ENCODE assay signal across 21 cellular contexts in genomic region chr15:58252586-58253323, GRCh38.
A peak's percentile ranks its signal among the peaks of the same experiment; 100 is the strongest.
DNase-seq lines count a peak whose midpoint lies in the region; ATAC-seq, FAIRE-seq and TF ChIP-seq lines count a peak whose summit lies in the region.
"Had no signal": no experiment of that assay in that cellular context is flagged by ENCODE, and none has a peak within 500 bp of the region (broad histone marks: within the 10 kb centered on the region; RNA-seq: fewer than 3 reads in every experiment).

No MANE protein-coding gene starts in this region.

- ATAC-seq in SK-N-SH treated with all-trans-retinoic acid at 6 μM for 48 hours (no peak), K562 (no peak), mucosa of descending colon (no peak)
- ATAC-seq: A549 had no signal

- no peaks in the 10 kb centered on the region for H3K27me3 Mint-ChIP-seq in MCF 10A (ENCODE audit: insufficient read depth, unreplicated experiment)

- H3K4me1 Mint-ChIP-seq in MCF 10A (ENCODE audit: insufficient read depth, unreplicated experiment): peaks cover 10% of the 10 kb centered on the region

- H3K23ac ChIP-seq in mesendoderm (ENCODE audit: low read length): no peak overlapping the region

- no peak overlapping the region for H3K27ac Mint-ChIP-seq in MCF 10A (ENCODE audit: low read depth, unreplicated experiment)
- H3K27ac Mint-ChIP-seq: CD4-positive, alpha-beta memory T cell; HFFc6 had no signal

- no peak overlapping the region for H3K4ac ChIP-seq in mesendoderm (ENCODE audit: low read depth, low read length)

- WGBS in SK-N-SH (ENCODE audit: low lambda C conversion rate): 50% methylated on average over 7 of the region's 7 CpGs
- 15% methylated on average over 7 of the region's 7 CpGs for WGBS in K562 (ENCODE audit: insufficient coverage, low coverage, missing lambda C conversion rate)
- no CpG with 5 or more reads among the region's 7 CpGs for WGBS in mesendoderm (ENCODE audit: extremely low coverage, insufficient coverage, low lambda C conversion rate)

- no peak for TF ChIP-seq CTCF in SK-N-SH (IDR thresholded peaks at IDR 0.05)
- no peak for TF ChIP-seq CTCF in K562 (IDR thresholded peaks at IDR 0.05 in 2 of 3, conservative IDR thresholded peaks at IDR 0.05 in 1 of 3; ENCODE audit: insufficient read depth in 2 of 3, low read depth in 1 of 3, low read length in 3 of 3)
- TF ChIP-seq CTCF in MCF 10A (IDR thresholded peaks at IDR 0.05; ENCODE audit: unreplicated experiment): no peak
- no peak for TF ChIP-seq CTCF in mucosa of descending colon (IDR thresholded peaks at IDR 0.05)

- H3K4me1 ChIP-seq in SK-N-SH (ENCODE audit: control insufficient read depth in 1 of 2, insufficient read depth in 2 of 2, low read depth in 1 of 2, low read length in 1 of 2) (peaks cover 0 to 17% of the 10 kb centered on the region in 2 experiments; a peak in 2 of 4 replicates), K562 (replicated peaks in 1 of 2; ENCODE audit: control insufficient read depth in 2 of 2, insufficient read depth in 2 of 2, low read length in 2 of 2) (peaks cover 0 to 9% of the 10 kb centered on the region in 2 experiments; a peak in 2 of 5 replicates), mesendoderm (ENCODE audit: control insufficient read depth, low read depth, low read length) (peaks cover 2% of the 10 kb centered on the region), mucosa of descending colon (ENCODE audit: low read depth) (no peaks in the 10 kb centered on the region)
- H3K4me1 ChIP-seq: A549 had no signal

- no peaks in the 10 kb centered on the region for H3K9me1 ChIP-seq in K562 (ENCODE audit: control insufficient read depth, insufficient read depth, low read length)

- no peak overlapping the region for H3K4me2 ChIP-seq in SK-N-SH
- H3K4me2 ChIP-seq in K562 (ENCODE audit: insufficient read depth, low read length): no peak overlapping the region
- H3K4me2 ChIP-seq in mesendoderm (ENCODE audit: low read length): no peak overlapping the region
- H3K4me2 ChIP-seq: A549, BLaER1 had no signal

- CTCF ChIA-PET in SK-N-SH (lab: Yijun Ruan, JAX): interaction anchor here (1.0 to 1.6 kb wide), 4 partner anchors 7 to 24 kb away, joined by 3 to 4 read pairs (median 4); no protein-coding TSS in a partner anchor
- CTCF ChIA-PET in K562 (lab: Yijun Ruan, JAX; ENCODE audit: low intra/inter-chr PET ratio): no interaction called here
- CTCF ChIA-PET in MCF 10A (lab: Yijun Ruan, JAX): interaction anchor here (0.9 to 3.1 kb wide), 3 partner anchors 22 to 25 kb away, joined by 3 to 8 read pairs (median 4); no protein-coding TSS in a partner anchor

- intact Hi-C loops in K562 (cut with micrococcal nuclease) (no loop called here), MCF 10A (cut with micrococcal nuclease) (no loop called here), mucosa of descending colon (cut with DNase I, micrococcal nuclease) (no loop called here)

- no peak overlapping the region for H2AK5ac ChIP-seq in mesendoderm (ENCODE audit: low read length)

- POLR2A ChIA-PET in SK-N-SH (lab: Yijun Ruan, JAX) (no interaction called here), K562 (lab: Yijun Ruan, JAX) (interaction anchor here (0.6 to 1.2 kb wide), 5 partner anchors 11 to 517 kb away, joined by 3 to 6 read pairs (median 3); no protein-coding TSS in a partner anchor), MCF 10A (lab: Yijun Ruan, JAX) (interaction anchor here (0.9 to 1.3 kb wide), 3 partner anchors 8 to 18 kb away, joined by 3 to 4 read pairs (median 3); no protein-coding TSS in a partner anchor)

- H3K4me3 Mint-ChIP-seq in MCF 10A (ENCODE audit: unreplicated experiment): no peak overlapping the region
- H3K4me3 Mint-ChIP-seq: CD14-positive monocyte; CD4-positive, alpha-beta memory T cell; HFFc6 had no signal

- no peaks in the 10 kb centered on the region for H3K79me1 ChIP-seq in mesendoderm (ENCODE audit: low read length)

- H3K56ac ChIP-seq in mesendoderm (ENCODE audit: low read length): no peak overlapping the region

- peaks cover 18% of the 10 kb centered on the region for H3K9me3 Mint-ChIP-seq in MCF 10A (ENCODE audit: unreplicated experiment)

- H3K36me3 ChIP-seq in SK-N-SH (replicated peaks in 1 of 2; ENCODE audit: control insufficient read depth in 1 of 2, insufficient read depth in 2 of 2, low read length in 1 of 2) (no peaks in the 10 kb centered on the region), K562 (ENCODE audit: control insufficient read depth, insufficient read depth, low read length) (no peaks in the 10 kb centered on the region), mesendoderm (ENCODE audit: control insufficient read depth, insufficient read depth, low read length) (no peaks in the 10 kb centered on the region), mucosa of descending colon (ENCODE audit: low read depth) (no peaks in the 10 kb centered on the region)
- H3K36me3 ChIP-seq: BLaER1 had no signal

- BruUV-seq in K562 (replicated peaks; lab: Mats Ljungman, UMichigan) (no TSS peak), MCF 10A (replicated peaks; lab: Mats Ljungman, UMichigan) (no TSS peak)

- no peaks in the 10 kb centered on the region for H3K36me3 Mint-ChIP-seq in MCF 10A (ENCODE audit: insufficient read depth, unreplicated experiment)
- H3K36me3 Mint-ChIP-seq: CD4-positive, alpha-beta memory T cell had no signal

- DNase-seq in SK-N-SH (peak; percentile 21), K562 (ENCODE audit: extremely low read depth in 1 of 4, low spot score in 3 of 4) (no peak), mesendoderm (peak; percentile 81), MCF 10A (ENCODE audit: unreplicated experiment) (no peak), Ammon's horn (ENCODE audit: low spot score) (no peak), mucosa of descending colon (no peak)
- DNase-seq: AML-193; CD4-positive, alpha-beta memory T cell; DMS153; DMS79; GDM1; HCEC 1CT; HFFc6 had no signal

- H3K4me3 ChIP-seq in SK-N-SH (ENCODE audit: low read depth in 2 of 2, low read length in 1 of 2) (no peak overlapping the region), K562 (no peak overlapping the region), mesendoderm (ENCODE audit: low read length) (no peak overlapping the region), mucosa of descending colon (no peak overlapping the region)
- H3K4me3 ChIP-seq: A549, BLaER1 had no signal

- H3K9me2 ChIP-seq in SK-N-SH: no peaks in the 10 kb centered on the region

- no peak overlapping the region for H2BK15ac ChIP-seq in mesendoderm (replicated peaks; ENCODE audit: low read depth)

- H4K20me1 ChIP-seq in SK-N-SH (ENCODE audit: insufficient read depth) (no peaks in the 10 kb centered on the region), K562 (replicated peaks; ENCODE audit: control insufficient read depth, insufficient read depth, low read length) (no peaks in the 10 kb centered on the region)
- H4K20me1 ChIP-seq: BLaER1 had no signal

- H2AFZ ChIP-seq in SK-N-SH (ENCODE audit: low read depth) (no peak overlapping the region), K562 (ENCODE audit: low read depth, low read length) (no peak overlapping the region)

- in situ Hi-C loops in K562 (cut with MboI): loop anchor here (10.0 kb wide), 1 partner anchor 382 kb away; no protein-coding TSS in a partner anchor

- H3K9ac ChIP-seq in SK-N-SH (no peak overlapping the region), K562 (ENCODE audit: insufficient read depth in 1 of 2, low read depth in 2 of 2, low read length in 2 of 2) (no peak overlapping the region), mesendoderm (ENCODE audit: low read length) (no peak overlapping the region)
- H3K9ac ChIP-seq: BLaER1 had no signal

- H3K27ac ChIP-seq in SK-N-SH (ENCODE audit: low read depth in 2 of 2, low read length in 1 of 2): peak overlapping the region in 1 of 2 experiments; percentile 79; a peak in 1 of 4 replicates
- H3K27ac ChIP-seq in K562 (ENCODE audit: extremely low read depth, low read depth, low read length): no peak overlapping the region
- peak overlapping the region; percentile 63 for H3K27ac ChIP-seq in mesendoderm (ENCODE audit: low read depth, low read length)
- H3K27ac ChIP-seq: 22Rv1, A549, BLaER1, HL-60 had no signal

- no peaks in the 10 kb centered on the region for H3K79me2 ChIP-seq in SK-N-SH (ENCODE audit: insufficient read depth)
- H3K79me2 ChIP-seq in K562 (ENCODE audit: control insufficient read depth, insufficient read depth, low read length): no peaks in the 10 kb centered on the region
- no peaks in the 10 kb centered on the region for H3K79me2 ChIP-seq in mesendoderm (ENCODE audit: control insufficient read depth, insufficient read depth, low read length)

- no peak overlapping the region for H2BK5ac ChIP-seq in mesendoderm (ENCODE audit: low read length)

- no peak overlapping the region for H4K8ac ChIP-seq in mesendoderm (ENCODE audit: low read depth, low read length)

- H3K27me3 ChIP-seq in SK-N-SH (ENCODE audit: insufficient read depth) (peaks cover under 1% of the 10 kb centered on the region; the same call in 1 of the 2 replicates), K562 (ENCODE audit: control insufficient read depth in 2 of 2, insufficient read depth in 2 of 2, low read length in 2 of 2) (no peaks in the 10 kb centered on the region; a peak in 1 of 5 replicates), mesendoderm (ENCODE audit: insufficient read depth, low read length, poor library complexity) (no peaks in the 10 kb centered on the region)
- H3K27me3 ChIP-seq: BLaER1 had no signal

- TF ChIP-seq POLR2A in K562 (conservative IDR thresholded peaks at IDR 0.05): no peak

- no peak for TF ChIP-seq EP300 in SK-N-SH (IDR thresholded peaks at IDR 0.05; ENCODE audit: borderline replicate concordance in 1 of 2, low read depth in 1 of 2, low read length in 1 of 2)
- no peak for TF ChIP-seq EP300 in K562 (IDR thresholded peaks at IDR 0.05; ENCODE audit: low read length)

- no peaks in the 10 kb centered on the region for H3F3A ChIP-seq in SK-N-SH (replicated peaks; ENCODE audit: insufficient read depth)

- H3K9me3 ChIP-seq in SK-N-SH (no peaks in the 10 kb centered on the region), K562 (replicated peaks; ENCODE audit: control insufficient read depth, insufficient read depth, low read depth, low read length) (no peaks in the 10 kb centered on the region), mucosa of descending colon (no peaks in the 10 kb centered on the region)

- TF ChIP-seq RAD21 in SK-N-SH (IDR thresholded peaks at IDR 0.05; ENCODE audit: low read length) (no peak), K562 (CRISPR knock-in tag; conservative IDR thresholded peaks at IDR 0.05 in 1 of 2, IDR thresholded peaks at IDR 0.05 in 1 of 2) (no peak)

- H2BK120ac ChIP-seq in mesendoderm (ENCODE audit: low read depth, low read length): no peak overlapping the region

- H3K18ac ChIP-seq in mesendoderm (ENCODE audit: low read length): no peak overlapping the region

- FAIRE-seq in K562 (lab: Jason Lieb, UNC): no peak
- FAIRE-seq: A549, GM12892, GM18507 had no signal

- no peak overlapping the region for H4K5ac ChIP-seq in mesendoderm (ENCODE audit: low read length)

TF ChIP-seq in SK-N-SH, 30 proteins besides CTCF, POLR2A, EP300 and RAD21:
- no peak for TF ChIP-seq RXRA (IDR thresholded peaks at IDR 0.05; ENCODE audit: borderline replicate concordance, low read depth)

TF ChIP-seq in SK-N-SH treated with all-trans-retinoic acid at 6 μM for 48 hours, 23 proteins besides CTCF, POLR2A, EP300 and RAD21 (continues in another document):
- TF ChIP-seq ZFP30 (CRISPR knock-in tag; IDR thresholded peaks at IDR 0.05) (no peak), TCF4 (CRISPR knock-in tag; IDR thresholded peaks at IDR 0.05; ENCODE audit: borderline replicate concordance) (no peak)

TF ChIP-seq in K562, 482 proteins besides CTCF, POLR2A, EP300 and RAD21 (continues in another document):
- 0 out of 2 replicates have a peak, but pooled peaks have one; percentile 24 for TF ChIP-seq FOSL1 (tag; conservative IDR thresholded peaks at IDR 0.05)

Comparison
In these comparisons a context has a peak if more than half of its experiments do, and no peak if none do; other contexts are left out.
1. DNase-seq: peak in SK-N-SH (single experiment) and mesendoderm (single experiment); none in K562 (0 of 4), MCF 10A (single experiment), Ammon's horn (single experiment) and mucosa of descending colon (0 of 3).